7 cellular contexts compared by ENCODE assay signal in the genomic region with DNA sequence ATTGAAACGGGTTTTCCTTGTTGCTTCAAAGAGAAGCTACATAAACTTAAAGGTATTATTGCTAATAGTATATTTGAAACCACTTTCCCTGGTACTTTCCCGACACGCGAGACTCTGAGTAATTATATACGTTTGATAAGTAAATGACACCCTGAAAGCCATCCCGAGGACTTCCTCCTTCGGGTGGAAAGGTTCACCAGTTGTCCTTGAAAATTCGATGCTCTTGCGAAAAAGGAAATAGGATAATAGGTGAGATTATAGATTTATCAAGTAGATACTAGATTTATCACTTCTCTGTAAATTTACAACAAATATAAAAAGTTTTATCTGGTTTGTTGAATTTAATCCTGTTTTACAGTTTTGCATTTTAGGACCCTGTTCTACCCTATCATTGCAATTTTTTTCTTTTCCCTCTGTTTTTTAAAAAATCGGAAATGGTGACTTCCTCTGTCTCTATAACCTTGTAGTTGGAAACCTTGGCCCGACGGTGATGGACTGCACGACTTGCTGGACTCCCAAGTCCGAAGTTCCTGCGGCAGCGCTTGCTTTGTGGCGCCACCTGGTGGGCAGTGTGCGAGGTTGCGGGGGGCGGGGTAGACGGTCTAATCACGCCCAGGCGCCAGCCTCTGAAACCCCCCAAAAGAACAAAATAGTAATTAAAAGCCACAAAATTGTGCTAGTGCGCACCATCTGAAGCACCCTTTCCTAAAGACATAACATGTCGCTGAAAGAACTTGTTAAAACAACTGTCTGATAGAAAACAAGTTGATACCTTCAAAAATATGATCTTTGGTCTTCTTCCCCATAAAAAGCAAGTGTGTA. TPM values are rescaled to one million over a fixed set of nuclear protein-coding genes. Genes with fewer than 3 reads are reported as not detected.
DNase-seq lines count a peak whose midpoint lies in the region; ATAC-seq lines count a peak whose summit lies in the region.

No MANE protein-coding gene starts in this region.

- H3K4me2 ChIP-seq in skeletal muscle satellite cell (ENCODE audit: low read length): peak overlapping the region; percentile 99

- peak overlapping the region; percentile 72; the same call in 1 of the 2 replicates for H3K4me3 ChIP-seq in GM08714 (ENCODE audit: low read length)
- H3K4me3 ChIP-seq in skeletal muscle satellite cell (ENCODE audit: low read length): peak overlapping the region; percentile 81

- H3K36me3 ChIP-seq in skeletal muscle satellite cell (ENCODE audit: insufficient read depth, low read length): peaks cover 3% of the 10 kb centered on the region

- H3K9ac ChIP-seq in skeletal muscle satellite cell (ENCODE audit: low read depth, low read length): peak overlapping the region; percentile 72

- no peaks in the 10 kb centered on the region for H3K27me3 ChIP-seq in skeletal muscle satellite cell (ENCODE audit: control insufficient read depth, insufficient read depth, low read length)

- no peaks in the 10 kb centered on the region for H3K9me3 ChIP-seq in skeletal muscle satellite cell (replicated peaks; ENCODE audit: low read length)

- DNase-seq in NAMALWA (ENCODE audit: low spot score) (peak; percentile 84), T-helper 2 cell (peak; percentile 47 to 61 (median 56)), astrocyte of the hippocampus (ENCODE audit: low read depth, low spot score) (peak; percentile 94), hypothalamus (lab: John Stamatoyannopoulos, UW) (peak in 38 of 51 donors; percentile 5 to 79 (median 40))

- ATAC-seq in GM18868 (IDR thresholded peaks at IDR 0.05; ENCODE audit: unreplicated experiment): no peak

- peaks cover 53% of the 10 kb centered on the region for H3K4me1 ChIP-seq in skeletal muscle satellite cell (ENCODE audit: control insufficient read depth, insufficient read depth, low read length)

RNA-seq across cellular contexts. Expression of a gene that starts 1.0 kb away (rescaled TPM):
- 1.1 and 1.8 TPM in 2 replicates for total RNA-seq in skeletal muscle satellite cell (2012; rRNA removed)

RNA-seq across cellular contexts. Expression of a gene that starts 18.4 kb away (rescaled TPM):
- 1.3 and 3.5 TPM in 2 replicates for total RNA-seq in skeletal muscle satellite cell (2012; rRNA removed)

Comparison
In these comparisons a context has a peak if more than half of its experiments do, and no peak if none do; other contexts are left out.
1. DNase-seq: peak in every context shown above with its lines; median percentile 94 in astrocyte of the hippocampus; 84 in NAMALWA; 56 in T-helper 2 cell; 40 in hypothalamus.